Comparison of ENCODE assay signal across 10 cellular contexts in the genomic region with DNA sequence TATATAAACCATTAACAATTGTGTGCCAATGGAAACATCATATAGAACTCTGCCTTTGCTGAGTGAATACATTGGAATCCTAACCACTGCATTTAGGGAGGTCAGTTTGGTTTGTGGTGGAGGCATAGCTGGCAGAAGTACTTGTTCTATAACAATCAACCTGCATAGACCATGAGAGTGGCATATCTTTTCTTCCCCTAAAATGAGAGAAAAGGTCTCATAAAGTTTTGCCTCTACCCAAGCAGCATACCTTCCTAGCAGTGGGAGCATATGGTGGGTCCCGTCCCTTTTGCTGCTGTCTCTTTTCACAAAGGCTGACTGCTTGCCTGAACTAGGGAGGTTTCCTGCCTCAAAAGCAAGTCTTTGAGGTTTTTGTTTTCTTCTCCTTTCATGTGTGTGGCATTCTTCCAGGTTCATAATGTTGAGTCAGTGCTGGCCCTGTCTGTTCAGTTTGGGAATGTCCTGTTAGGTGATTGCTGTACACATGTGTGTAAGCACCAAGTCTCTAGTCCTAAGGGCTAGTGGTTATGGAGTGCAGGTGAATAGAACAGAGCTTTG.
DNase-seq lines count a peak whose midpoint lies in the region; FAIRE-seq and TF ChIP-seq lines count a peak whose summit lies in the region.
"Had no signal": no experiment of that assay in that cellular context is flagged by ENCODE, and none has a peak within 500 bp of the region (broad histone marks: within the 10 kb centered on the region; RNA-seq: fewer than 3 reads in every experiment).

No MANE protein-coding gene starts in this region.

- DNase-seq in AG04450 (ENCODE audit: low read depth, low spot score) (peak; percentile 76), HK-2 (ENCODE audit: unreplicated experiment) (peak; percentile 55), T1000 (lab: John Stamatoyannopoulos, UW) (peak; percentile 22), fibroblast of mammary gland (ENCODE audit: low read depth) (peak; percentile 96), GM12891 (ENCODE audit: insufficient read length, low spot score) (no peak), HEK293T (ENCODE audit: extremely low spot score) (no peak), 8988T (no peak), HAP-1 (ENCODE audit: low spot score in 2 of 2) (no peak)
- DNase-seq: Calu3, NCI-H1092 had no signal

- H3K4me1 ChIP-seq in HAP-1, result no peaks in the 10 kb centered on the region

- H3K9me3 ChIP-seq in AG04450 (ENCODE audit: control insufficient read depth, insufficient read depth, low read length) (no peaks in the 10 kb centered on the region), HAP-1 (no peaks in the 10 kb centered on the region)

- TF ChIP-seq POLR2A in GM12891 (IDR thresholded peaks at IDR 0.05; ENCODE audit: low read depth, low read length), result no peak

- no peaks in the 10 kb centered on the region for H3K36me3 ChIP-seq in HAP-1 (replicated peaks)

- TF ChIP-seq CTCF in AG04450 (IDR thresholded peaks at IDR 0.05; ENCODE audit: low read depth, low read length) (no peak), fibroblast of mammary gland (conservative IDR thresholded peaks at IDR 0.05; ENCODE audit: control insufficient read depth, insufficient read depth, low read depth, low read length) (no peak)

- in situ Hi-C loops in HAP-1 (cut with MboI; ENCODE audit: low sequenced_read_pairs), result no loop called here

- CTCF ChIA-PET in AG04450 (lab: Charles Lee) (interaction anchor here (0.6 kb wide), 1 partner anchor 276 kb away, joined by 3 read pairs; no protein-coding TSS in a partner anchor), HEK293T (lab: Yijun Ruan, JAX) (no interaction called here)

- H3K27ac ChIP-seq in AG04450 (ENCODE audit: low read depth, low read length), result peak overlapping the region; percentile 63

- no peak for FAIRE-seq in GM12891 (lab: Jason Lieb, UNC)

- POLR2A ChIA-PET in AG04450 (lab: Yijun Ruan, JAX) (interaction anchor here (0.6 kb wide), 1 partner anchor 95 kb away, joined by 12 read pairs; no protein-coding TSS in a partner anchor), HEK293T (lab: Yijun Ruan, JAX) (no interaction called here)

- H3K27me3 ChIP-seq in AG04450 (ENCODE audit: control insufficient read depth, insufficient read depth, low read length), result no peaks in the 10 kb centered on the region
- H3K27me3 ChIP-seq in HAP-1 (ENCODE audit: low read depth), result 0 out of 2 replicates have a peak, but pooled peaks cover 2% of the 10 kb centered on the region

- H3K4me3 ChIP-seq in AG04450 (ENCODE audit: low read depth, low read length) (no peak overlapping the region), fibroblast of mammary gland (ENCODE audit: control insufficient read depth, low read depth, low read length) (no peak overlapping the region), HAP-1 (no peak overlapping the region)

TF ChIP-seq in GM12891, 5 proteins besides CTCF, POLR2A, EP300 and RAD21:
- TF ChIP-seq POLR2AphosphoS5 (IDR thresholded peaks at IDR 0.05; ENCODE audit: low read depth, low read length), result no peak
- no peak for TF ChIP-seq PAX5 (IDR thresholded peaks at IDR 0.05; ENCODE audit: insufficient read depth, low read length, severe bottlenecking)
- TF ChIP-seq POU2F2 (IDR thresholded peaks at IDR 0.05; ENCODE audit: low read depth, low read length), result no peak
- TF ChIP-seq SPI1 (IDR thresholded peaks at IDR 0.05; ENCODE audit: low read depth, low read length), result no peak
- TF ChIP-seq TAF1 (IDR thresholded peaks at IDR 0.05; ENCODE audit: low read depth, low read length), result no peak

TF ChIP-seq in HEK293T, 16 proteins besides CTCF, POLR2A, EP300 and RAD21:
- no peak for TF ChIP-seq SP1 (IDR thresholded peaks at IDR 0.05)
- TF ChIP-seq LEF1 (IDR thresholded peaks at IDR 0.05; ENCODE audit: borderline replicate concordance), result no peak
- no peak for TF ChIP-seq HDGF (IDR thresholded peaks at IDR 0.05; ENCODE audit: borderline replicate concordance)
- TF ChIP-seq TARDBP (IDR thresholded peaks at IDR 0.05), result no peak
TF ChIP-seq in HEK293T: peak in this region for 0.

Comparison
In these comparisons a context has a peak if more than half of its experiments do, and no peak if none do; other contexts are left out.
1. DNase-seq: peak in AG04450 (single experiment), HK-2 (single experiment), T1000 (single experiment) and fibroblast of mammary gland (single experiment); none in GM12891 (single experiment), HEK293T (single experiment), 8988T (single experiment) and HAP-1 (0 of 2).